8 cellular contexts compared by ENCODE assay signal in the genomic region with DNA sequence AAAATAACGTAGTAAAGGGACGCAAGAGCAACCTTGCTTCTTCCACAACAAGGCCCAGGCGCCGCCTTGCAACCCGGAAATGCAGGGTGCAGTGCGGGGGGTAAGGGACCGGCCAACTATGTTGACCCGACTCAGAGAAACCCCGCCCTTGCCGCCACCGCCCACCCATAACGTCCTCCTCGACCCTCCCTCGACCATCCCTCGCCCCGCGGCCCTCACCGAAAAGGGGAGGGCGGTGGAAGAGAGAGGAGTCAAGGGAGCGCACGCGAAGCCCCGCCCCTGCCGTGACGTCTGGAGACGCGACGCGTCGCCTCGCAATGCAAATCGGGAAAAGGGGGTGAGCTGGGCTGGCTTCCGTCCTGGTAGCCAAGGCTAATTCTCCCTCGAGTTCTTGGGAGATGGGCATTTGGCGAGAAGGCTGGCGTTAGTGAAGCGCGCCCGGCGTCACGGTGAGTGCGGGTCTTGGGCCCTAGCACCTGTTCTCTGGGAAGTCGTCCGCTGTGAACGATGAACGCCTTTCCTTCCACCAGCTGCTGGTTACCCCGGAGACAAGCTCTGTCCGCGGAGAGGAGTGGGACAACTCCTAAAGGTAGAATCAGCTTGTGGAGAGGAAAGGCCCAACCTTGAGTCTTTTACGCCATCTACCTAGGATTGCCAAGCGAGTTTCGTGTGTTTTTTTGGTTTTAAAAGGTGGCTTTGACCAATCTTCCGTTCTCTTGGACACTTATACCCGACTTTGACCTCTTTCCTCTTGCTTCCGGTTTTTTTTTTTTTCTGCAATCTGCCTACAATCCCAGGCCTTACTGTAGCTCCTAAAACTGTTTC. TPM values are rescaled to one million over a fixed set of nuclear protein-coding genes. Genes with fewer than 3 reads are reported as not detected.
DNase-seq lines count a peak whose midpoint lies in the region; ATAC-seq and TF ChIP-seq lines count a peak whose summit lies in the region.

TSS of gene USP8 (plus strand) at position 340 of the 825 bp plus-strand sequence. CDS start 14,669 bp downstream, outside the sequence.

- DNase-seq in EH (ENCODE audit: low read depth) (peak; percentile 96), H4 (ENCODE audit: low spot score) (peak; percentile 97), LoVo (ENCODE audit: low spot score) (peak; percentile 98), RWPE2 (ENCODE audit: low spot score) (peak; percentile 99), fibroblast of mammary gland (ENCODE audit: low read depth) (peak; percentile 97)
- peak; percentile 93 for DNase-seq in activated T-helper 2 cell treated with anti-CD3 and anti-CD28 coated beads, Interferon-gamma antibody, Interleukin-2, Interleukin-4, amounts not matched to agents 10 μg/mL and 5 μg/mL and 100 μg/mL, durations not matched to agents 14 hours and 24 hours and 36 hours (ENCODE audit: low spot score)
- DNase-seq in naive thymus-derived CD8-positive, alpha-beta T cell: peak; percentile 86 to 95 (median 90)
- peak; percentile 80 to 94 (median 88) for DNase-seq in stimulated activated naive CD4-positive, alpha-beta T cell (lab: John Stamatoyannopoulos, UW)

- H3K36me3 ChIP-seq in RWPE2 (ENCODE audit: low read depth): peaks cover 8% of the 10 kb centered on the region; the same call in 1 of the 2 replicates

- peak within 1 kb of the TSS; percentile 60 for H3K27ac ChIP-seq in RWPE2 (ENCODE audit: poor library complexity, severe bottlenecking)

- H3K9me3 ChIP-seq in RWPE2 (ENCODE audit: severe bottlenecking): no peaks in the 10 kb centered on the region

- intact Hi-C loops in activated T-helper 2 cell treated with anti-CD3 and anti-CD28 coated beads, Interferon-gamma antibody, Interleukin-2, Interleukin-4, amounts not matched to agents 10 μg/mL and 5 μg/mL and 100 μg/mL, durations not matched to agents 14 hours and 24 hours and 36 hours (cut with micrococcal nuclease): loop anchor here (1.0 to 10.0 kb wide), 3 partner anchors 46 to 70 kb away; no protein-coding TSS in a partner anchor

- no peaks in the 10 kb centered on the region for H3K27me3 ChIP-seq in RWPE2 (ENCODE audit: insufficient read depth, poor library complexity, severe bottlenecking)

- peak within 1 kb of the TSS; percentile 85 for H3K4me3 ChIP-seq in RWPE2 (ENCODE audit: severe bottlenecking)
- peak within 1 kb of the TSS; percentile 99 for H3K4me3 ChIP-seq in fibroblast of mammary gland (ENCODE audit: control insufficient read depth, low read depth, low read length)

- no peaks in the 10 kb centered on the region for H3K27me3 Mint-ChIP-seq in activated T-helper 2 cell treated with anti-CD3 and anti-CD28 coated beads, Interferon-gamma antibody, Interleukin-2, Interleukin-4, amounts not matched to agents 10 μg/mL and 5 μg/mL and 100 μg/mL, durations not matched to agents 14 hours and 24 hours and 36 hours (ENCODE audit: low read depth)
- H3K27me3 Mint-ChIP-seq in naive thymus-derived CD8-positive, alpha-beta T cell: no peaks in the 10 kb centered on the region

- peaks cover 14% of the 10 kb centered on the region for H3K4me1 ChIP-seq in RWPE2 (ENCODE audit: insufficient read depth, poor library complexity, severe bottlenecking)

- H3K27ac Mint-ChIP-seq in activated T-helper 2 cell treated with anti-CD3 and anti-CD28 coated beads, Interferon-gamma antibody, Interleukin-2, Interleukin-4, amounts not matched to agents 10 μg/mL and 5 μg/mL and 100 μg/mL, durations not matched to agents 14 hours and 24 hours and 36 hours: peak within 1 kb of the TSS; percentile 85
- H3K27ac Mint-ChIP-seq in naive thymus-derived CD8-positive, alpha-beta T cell: peak within 1 kb of the TSS; percentile 92 to 99 (median 97)

- peak within 1 kb of the TSS; percentile 95 for H3K4me3 Mint-ChIP-seq in activated T-helper 2 cell treated with anti-CD3 and anti-CD28 coated beads, Interferon-gamma antibody, Interleukin-2, Interleukin-4, amounts not matched to agents 10 μg/mL and 5 μg/mL and 100 μg/mL, durations not matched to agents 14 hours and 24 hours and 36 hours (ENCODE audit: low read depth)
- peak within 1 kb of the TSS; percentile 92 to 100 (median 97) for H3K4me3 Mint-ChIP-seq in naive thymus-derived CD8-positive, alpha-beta T cell

- no peak for TF ChIP-seq CTCF in RWPE2 (IDR thresholded peaks at IDR 0.05; ENCODE audit: poor library complexity, severe bottlenecking)
- TF ChIP-seq CTCF in fibroblast of mammary gland (conservative IDR thresholded peaks at IDR 0.05; ENCODE audit: control insufficient read depth, insufficient read depth, low read depth, low read length): no peak

- POLR2A ChIA-PET in naive thymus-derived CD8-positive, alpha-beta T cell (lab: Charles Lee): interaction anchor here (0.7 to 4.2 kb wide), 5 partner anchors 50 to 483 kb away, joined by 3 to 97 read pairs (median 4); partner anchors contain the start of gene GABPB1

- H3K4me1 Mint-ChIP-seq in activated T-helper 2 cell treated with anti-CD3 and anti-CD28 coated beads, Interferon-gamma antibody, Interleukin-2, Interleukin-4, amounts not matched to agents 10 μg/mL and 5 μg/mL and 100 μg/mL, durations not matched to agents 14 hours and 24 hours and 36 hours (ENCODE audit: low read depth): peaks cover 16% of the 10 kb centered on the region
- peaks cover 13 to 49% (median 40%) of the 10 kb centered on the region in 4 donors for H3K4me1 Mint-ChIP-seq in naive thymus-derived CD8-positive, alpha-beta T cell

- no peaks in the 10 kb centered on the region for H3K9me3 Mint-ChIP-seq in activated T-helper 2 cell treated with anti-CD3 and anti-CD28 coated beads, Interferon-gamma antibody, Interleukin-2, Interleukin-4, amounts not matched to agents 10 μg/mL and 5 μg/mL and 100 μg/mL, durations not matched to agents 14 hours and 24 hours and 36 hours
- no peaks in the 10 kb centered on the region for H3K9me3 Mint-ChIP-seq in naive thymus-derived CD8-positive, alpha-beta T cell

- ATAC-seq in RWPE2 (ENCODE audit: low read depth): peak; percentile 93
- ATAC-seq in naive thymus-derived CD8-positive, alpha-beta T cell: peak; percentile 90 to 91

- H3K36me3 Mint-ChIP-seq in activated T-helper 2 cell treated with anti-CD3 and anti-CD28 coated beads, Interferon-gamma antibody, Interleukin-2, Interleukin-4, amounts not matched to agents 10 μg/mL and 5 μg/mL and 100 μg/mL, durations not matched to agents 14 hours and 24 hours and 36 hours (ENCODE audit: low read depth): peaks cover 18% of the 10 kb centered on the region
- peaks cover 0 to 16% (median 0%) of the 10 kb centered on the region in 3 donors for H3K36me3 Mint-ChIP-seq in naive thymus-derived CD8-positive, alpha-beta T cell

RNA-seq across cellular contexts. Expression of gene USP8, which starts in this region (rescaled TPM):
- total RNA-seq in H4 (2014; rRNA removed; shearing (Covaris generic)): 39.5 and 47.7 TPM in 2 replicates
- 57.2 and 57.4 TPM in 2 replicates for total RNA-seq in activated T-helper 2 cell treated with anti-CD3 and anti-CD28 coated beads, Interferon-gamma antibody, Interleukin-2, Interleukin-4, amounts not matched to agents 10 μg/mL and 5 μg/mL and 100 μg/mL, durations not matched to agents 14 hours and 24 hours and 36 hours
- 10 to 100 TPM; 62.1 to 72.0 TPM for total RNA-seq in naive thymus-derived CD8-positive, alpha-beta T cell
- 10 to 100 TPM; 27.5 to 29.7 (median 28.7) TPM for polyA plus RNA-seq in naive thymus-derived CD8-positive, alpha-beta T cell

Comparison
In these comparisons a context has a peak if more than half of its experiments do, and no peak if none do; other contexts are left out.
1. Peak in every context shown above with its lines: DNase-seq, ATAC-seq, H3K4me3 ChIP-seq and H3K27ac ChIP-seq.